ENCODE assay signal across 25 cellular contexts in the genomic region with DNA sequence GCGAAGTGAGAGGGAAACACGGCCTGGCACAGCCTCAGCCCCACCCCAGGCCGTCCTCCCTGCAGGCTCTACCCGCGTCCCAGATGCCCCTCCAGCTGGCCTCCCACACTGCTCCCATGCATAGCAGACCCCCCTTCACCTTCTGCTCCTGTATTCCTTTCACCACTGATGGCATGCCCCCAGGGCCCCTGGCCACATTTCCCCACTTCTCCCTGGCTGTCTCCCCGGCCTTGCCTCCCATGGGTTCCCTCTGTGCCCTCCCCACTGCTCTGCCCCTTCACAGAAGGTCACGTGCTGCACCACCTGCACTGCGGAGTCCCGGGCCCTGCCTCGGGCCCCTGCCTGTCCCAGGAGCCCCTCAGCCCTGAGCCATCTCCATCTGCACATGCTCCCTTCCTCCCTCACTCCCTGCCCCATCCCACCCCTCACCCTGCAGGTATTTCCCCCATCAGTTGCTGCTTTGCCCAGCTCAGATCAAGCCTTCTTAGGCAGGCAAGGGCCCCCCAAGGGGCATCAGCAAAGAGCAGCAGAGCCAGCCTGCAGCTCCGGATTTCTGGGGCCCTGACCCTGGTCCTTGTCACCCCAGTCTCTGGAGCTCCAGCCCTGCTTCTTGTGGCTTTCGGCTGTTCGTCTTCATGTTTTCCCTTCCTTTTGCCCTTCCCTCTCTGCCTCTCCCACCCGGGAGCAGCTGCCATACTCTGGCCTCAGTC. TPM values are rescaled to one million over a fixed set of nuclear protein-coding genes. Genes with fewer than 3 reads are reported as not detected.
"Had no signal": no experiment of that assay in that cellular context is flagged by ENCODE, and none has a peak within 500 bp of the region (broad histone marks: within the 10 kb centered on the region; RNA-seq: fewer than 3 reads in every experiment).

No MANE protein-coding gene starts in this region.

- H3K4me3 ChIP-seq: body of pancreas, left ventricle myocardium inferior, mucosa of descending colon, psoas muscle, right lobe of liver, testis, upper lobe of left lung had no signal

- H3K27ac ChIP-seq: body of pancreas, left ventricle myocardium inferior, psoas muscle, right lobe of liver, testis, upper lobe of left lung had no signal

- H3K9me3 ChIP-seq: body of pancreas, left ventricle myocardium inferior, mucosa of descending colon, psoas muscle, right lobe of liver, testis, upper lobe of left lung had no signal

- H3K27me3 ChIP-seq: body of pancreas, right lobe of liver, testis, upper lobe of left lung had no signal

- FAIRE-seq: colon, small intestine had no signal

- H3K4me1 ChIP-seq: body of pancreas, left ventricle myocardium inferior, psoas muscle, right lobe of liver, testis, upper lobe of left lung had no signal

- DNase-seq: activated CD4-positive, alpha-beta T cell treated with anti-CD3 and anti-CD28 coated beads, Interleukin-2, amount 10 ng/mL, durations not matched to agents 7 days and 5 days; activated effector memory CD4-positive, alpha-beta T cell treated with anti-CD3 and anti-CD28 coated beads, Interleukin-2, amount 50 U/mL, for 16 hours; activated T-cell treated with anti-CD3 and anti-CD28 coated beads, Interleukin-2, amount 50 U/mL, for 72 hours; amniotic stem cell; body of pancreas; foreskin melanocyte; hypothalamus; left ventricle myocardium inferior; mucosa of descending colon; naive B cell; psoas muscle; right lobe of liver; small intestine; stimulated activated CD4-positive, alpha-beta T cell treated with anti-CD3 and anti-CD28 coated beads, Interleukin-4, amount 100 ng/mL, for 4 hours; testis had no signal

- H3K36me3 ChIP-seq: left ventricle myocardium inferior, right lobe of liver, upper lobe of left lung had no signal

- ATAC-seq: activated naive CD4-positive, alpha-beta T cell treated with anti-CD3 and anti-CD28 coated beads, Interleukin-2, amount 50 U/mL, for 72 hours; activated T-cell treated with anti-CD3 and anti-CD28 coated beads, Interleukin-2, amount 50 U/mL, for 72 hours; body of pancreas; mucosa of descending colon; psoas muscle; right lobe of liver; stimulated activated memory B cell treated with anti-CD40 and anti-IgM and Interleukin-4, amounts not matched to agents 10 μg/mL and 1 μg/mL and 100 μg/mL, for 72 hours had no signal

RNA-seq across cellular contexts. Expression of gene GAB4, which starts 46.4 kb away (rescaled TPM):
- total RNA-seq: activated CD4-positive, alpha-beta T cell treated with anti-CD3 and anti-CD28 coated beads, Interleukin-2, amount 10 ng/mL, durations not matched to agents 7 days and 5 days; activated CD8-positive, alpha-beta memory T cell treated with anti-CD3 and anti-CD28 coated beads for 36 hours; activated naive CD4-positive, alpha-beta T cell treated with anti-CD3 and anti-CD28 coated beads, Interleukin-2, amount 50 U/mL, for 72 hours; activated T-cell treated with anti-CD3 and anti-CD28 coated beads, Interleukin-2, amount 50 U/mL, for 72 hours; body of pancreas; cardiac septum; epithelial cell of proximal tubule; kidney epithelial cell; left ventricle myocardium inferior; mucosa of descending colon; neural crest cell; omental fat pad; psoas muscle; right lobe of liver; upper lobe of left lung had no signal
- polyA plus RNA-seq: psoas muscle, small intestine had no signal
